ENCODE assay signal across 7 cellular contexts in the genomic region with DNA sequence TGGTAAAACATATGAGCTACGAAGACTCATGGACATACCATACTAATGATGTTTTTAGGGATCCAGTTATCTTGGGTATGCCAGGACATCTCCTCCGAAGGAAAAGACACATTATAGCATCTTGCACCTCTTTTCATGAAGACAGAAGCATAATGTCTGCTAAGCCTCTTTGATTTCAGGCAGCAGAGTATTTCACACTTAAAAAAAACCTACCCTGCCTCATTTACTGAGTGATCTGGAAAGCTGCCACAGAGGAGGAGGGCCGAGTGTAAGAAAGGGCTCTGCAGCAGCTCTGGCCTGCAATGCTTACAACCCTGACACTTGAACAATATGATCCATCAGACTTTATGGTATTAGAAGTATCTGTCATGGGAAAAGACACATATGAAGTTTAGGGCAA.
"Had no signal": no experiment of that assay in that cellular context is flagged by ENCODE, and none has a peak within 500 bp of the region (broad histone marks: within the 10 kb centered on the region; RNA-seq: fewer than 3 reads in every experiment).

No MANE protein-coding gene starts in this region.

- H3K4me1 Mint-ChIP-seq: IgD-negative memory B cell had no signal

- DNase-seq: GM23248, GOT3, H7, HFFc6 had no signal

- H3K4me3 Mint-ChIP-seq: HFFc6, IgD-negative memory B cell had no signal

- H3K27ac Mint-ChIP-seq: HFFc6, IgD-negative memory B cell had no signal

- H3K4me3 ChIP-seq: GM23248, HAP-1 had no signal

- H3K4me1 ChIP-seq: HAP-1 had no signal

- H3K36me3 ChIP-seq: HAP-1 had no signal

- H3K9me3 Mint-ChIP-seq: IgD-negative memory B cell had no signal

- H3K9me3 ChIP-seq: HAP-1 had no signal

- H3K27me3 Mint-ChIP-seq: IgD-negative memory B cell had no signal

- H3K27ac ChIP-seq: GM23248, HL-60 had no signal
